17 cellular contexts compared by ENCODE assay signal in the genomic region with DNA sequence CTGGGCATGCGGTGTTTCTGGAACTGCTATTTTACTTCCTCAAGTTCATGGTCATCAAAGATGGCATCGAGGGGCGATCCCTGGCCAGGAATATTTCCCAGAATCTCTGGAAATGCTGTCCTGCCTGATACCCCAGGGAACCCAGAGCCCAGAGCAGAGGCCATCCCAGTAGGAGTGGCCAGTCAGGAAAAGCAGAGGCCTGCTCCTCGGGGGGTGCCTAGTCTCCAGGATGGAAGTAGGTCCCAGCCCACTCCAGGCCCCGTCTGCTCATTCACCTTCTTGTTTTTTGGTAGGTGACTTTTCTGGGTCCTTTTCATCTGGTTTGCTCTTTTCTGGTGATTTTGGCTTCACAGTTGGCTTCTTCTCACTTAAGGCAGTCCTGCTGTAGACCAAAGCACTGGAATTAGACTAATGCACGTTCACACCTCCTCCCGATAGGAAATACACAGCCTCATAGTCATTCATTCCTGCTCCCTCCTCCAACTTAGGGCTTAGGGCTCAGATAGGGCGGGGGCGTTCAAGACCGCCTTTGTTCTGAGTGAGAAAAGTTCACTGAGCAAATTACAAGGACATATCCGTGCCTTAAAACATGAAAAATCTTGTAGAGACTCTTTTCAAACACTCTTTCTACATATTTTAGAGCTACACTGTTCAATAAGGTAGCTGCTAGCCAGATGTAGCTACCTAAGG.
"Had no signal": no experiment of that assay in that cellular context is flagged by ENCODE, and none has a peak within 500 bp of the region (broad histone marks: within the 10 kb centered on the region; RNA-seq: fewer than 3 reads in every experiment).

No MANE protein-coding gene starts in this region.

- ATAC-seq: naive thymus-derived CD8-positive, alpha-beta T cell; SK-N-SH treated with all-trans-retinoic acid at 6 μM for 48 hours; stimulated activated naive CD8-positive, alpha-beta T cell treated with anti-CD3 and anti-CD28 coated beads, Interleukin-15, amount 100 ng/mL, for 72 hours had no signal

- H3K9me3 ChIP-seq: prostate gland, uterus had no signal

- H3K27me3 Mint-ChIP-seq: activated B cell treated with CpG ODN at 0.5 μM for 24 hours; naive thymus-derived CD8-positive, alpha-beta T cell; stimulated activated naive CD8-positive, alpha-beta T cell treated with anti-CD3 and anti-CD28 coated beads, Interleukin-15, amount 100 ng/mL, for 72 hours had no signal

- H3K27ac Mint-ChIP-seq: activated B cell treated with CpG ODN at 0.5 μM for 24 hours; stimulated activated naive CD8-positive, alpha-beta T cell treated with anti-CD3 and anti-CD28 coated beads, Interleukin-15, amount 100 ng/mL, for 72 hours; T-helper 1 cell treated with Interleukin-12 subunit alpha and Interleukin-12 subunit beta and Interleukin-4 antibody, amounts not matched to agents 30 μg/mL and 1 μg/mL, for 36 hours had no signal

- H3K27me3 ChIP-seq: uterus had no signal

- H3K4me1 Mint-ChIP-seq: activated B cell treated with CpG ODN at 0.5 μM for 24 hours; naive thymus-derived CD8-positive, alpha-beta T cell had no signal

- H3K9me3 Mint-ChIP-seq: activated B cell treated with CpG ODN at 0.5 μM for 24 hours; naive thymus-derived CD8-positive, alpha-beta T cell; stimulated activated naive CD8-positive, alpha-beta T cell treated with anti-CD3 and anti-CD28 coated beads, Interleukin-15, amount 100 ng/mL, for 72 hours; T-helper 1 cell treated with Interleukin-12 subunit alpha and Interleukin-12 subunit beta and Interleukin-4 antibody, amounts not matched to agents 30 μg/mL and 1 μg/mL, for 36 hours had no signal

- H3K36me3 ChIP-seq: uterus had no signal

- H3K4me3 ChIP-seq: lung, prostate gland, uterus had no signal

- H3K4me3 Mint-ChIP-seq: activated B cell treated with CpG ODN at 0.5 μM for 24 hours; naive thymus-derived CD8-positive, alpha-beta T cell; stimulated activated naive CD8-positive, alpha-beta T cell treated with anti-CD3 and anti-CD28 coated beads, Interleukin-15, amount 100 ng/mL, for 72 hours; T-helper 1 cell treated with Interleukin-12 subunit alpha and Interleukin-12 subunit beta and Interleukin-4 antibody, amounts not matched to agents 30 μg/mL and 1 μg/mL, for 36 hours had no signal

- DNase-seq: activated B cell treated with CpG ODN at 0.5 μM for 24 hours; activated CD4-positive, alpha-beta T cell treated with anti-CD3 and anti-CD28 coated beads, Interleukin-2, amount 50 U/mL, for 1 hour; activated gamma-delta T cell; activated T-cell treated with anti-CD3 and anti-CD28 coated beads, Interleukin-2, amount 50 U/mL, for 1 hour; central memory CD4-positive, alpha-beta T cell; erythroblast; hypothalamus; naive thymus-derived CD8-positive, alpha-beta T cell; occipital lobe; stimulated activated CD4-positive, alpha-beta T cell treated with anti-CD3 and anti-CD28 coated beads, Interleukin-4, amount 100 ng/mL, for 1 hour; stimulated activated CD8-positive, alpha-beta memory T cell treated with anti-CD3 and anti-CD28 coated beads, Interleukin-4, amount 100 ng/mL, for 48 hours; stimulated activated naive CD8-positive, alpha-beta T cell treated with anti-CD3 and anti-CD28 coated beads, Interleukin-15, amount 100 ng/mL, for 72 hours; uterus had no signal

- H3K4me1 ChIP-seq: prostate gland, uterus had no signal

- H3K27ac ChIP-seq: prostate gland, uterus had no signal
